In genomic region chr5:97142521-97143254, GRCh38 we compare ENCODE assay signal across 1 cellular context.
TF ChIP-seq lines count a peak whose summit lies in the region.

LIX1 (minus strand) TSS chr5:97142611; CDS start chr5:97142576, 35 bp downstream.

TF ChIP-seq in HCT116, 20 proteins besides CTCF, POLR2A, EP300 and RAD21 (continued from another document):
- TF ChIP-seq EZH2 (IDR thresholded peaks at IDR 0.05) (no peak), FOSL1 (IDR thresholded peaks at IDR 0.05; ENCODE audit: low read depth) (no peak), POLR2AphosphoS5 (IDR thresholded peaks at IDR 0.05; ENCODE audit: low read depth, low read length) (no peak), SRF (IDR thresholded peaks at IDR 0.05; ENCODE audit: low read depth) (no peak), ZNF274 (IDR thresholded peaks at IDR 0.05; ENCODE audit: low read depth, low read length) (no peak), ZBTB33 (IDR thresholded peaks at IDR 0.05; ENCODE audit: extremely low read depth, insufficient replicate concordance, low read length) (no peak), ZFX (IDR thresholded peaks at IDR 0.05) (no peak), SP1 (IDR thresholded peaks at IDR 0.05; ENCODE audit: low read depth) (no peak), EZH2phosphoT487 (IDR thresholded peaks at IDR 0.05; ENCODE audit: borderline replicate concordance) (no peak)
